In the genomic region with DNA sequence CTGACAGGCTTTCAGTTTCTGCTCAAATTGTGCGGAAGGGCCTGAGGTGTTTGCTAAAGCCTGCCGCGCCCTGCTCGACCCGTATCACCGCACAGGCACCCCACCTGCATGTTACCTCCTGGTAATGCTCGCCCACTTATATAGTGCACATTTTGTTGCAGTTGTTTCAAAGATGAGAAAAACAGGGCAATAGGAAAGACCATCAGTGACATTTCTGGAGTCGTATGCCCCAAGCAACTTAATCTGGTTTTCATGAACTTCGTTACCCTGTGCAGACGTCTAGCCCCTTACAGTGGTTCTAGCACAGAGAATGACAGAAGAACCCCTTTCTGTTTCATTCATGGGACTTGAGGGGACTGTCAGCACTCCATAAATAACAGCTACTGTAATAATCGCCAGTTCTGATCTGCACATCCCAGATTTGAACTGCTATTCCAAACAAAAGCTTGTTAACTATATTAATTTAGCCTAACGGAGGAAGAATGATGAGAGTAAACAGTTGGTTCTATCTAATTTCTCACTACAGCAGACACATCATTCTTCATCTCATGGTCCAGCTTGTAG, we compare ENCODE assay signal across 8 cellular contexts. TPM values are rescaled to one million over a fixed set of nuclear protein-coding genes. Genes with fewer than 3 reads are reported as not detected.
DNase-seq lines count a peak whose midpoint lies in the region; ATAC-seq and TF ChIP-seq lines count a peak whose summit lies in the region.

No MANE protein-coding gene starts in this region.

- peaks cover 7 to 23% of the 10 kb centered on the region in 2 donors for H3K36me3 Mint-ChIP-seq in CD4-positive, alpha-beta memory T cell

- H3K9me3 Mint-ChIP-seq in CD4-positive, alpha-beta memory T cell: no peaks in the 10 kb centered on the region

- H3K79me2 ChIP-seq in mammary epithelial cell (ENCODE audit: insufficient read depth, low read length): peaks cover 30% of the 10 kb centered on the region

- ATAC-seq in GM21360 (IDR thresholded peaks at IDR 0.05; ENCODE audit: unreplicated experiment) (peak; percentile 17), HG03565 (IDR thresholded peaks at IDR 0.05; ENCODE audit: unreplicated experiment) (peak; percentile 13)

- no peak for TF ChIP-seq POLR2A in erythroblast (IDR thresholded peaks at IDR 0.05; ENCODE audit: low read length)

- CTCF ChIA-PET in CD4-positive, alpha-beta memory T cell (lab: Charles Lee; ENCODE audit: partially characterized antibody): interaction anchor here (0.7 to 1.7 kb wide), 6 partner anchors 9 to 586 kb away, joined by 3 to 15 read pairs (median 3); a partner anchor contains a TSS
- CTCF ChIA-PET in mammary epithelial cell (lab: Charles Lee; ENCODE audit: low non-redundant PET): no interaction called here

- 35% methylated on average over 11 of the region's 12 CpGs for WGBS in mammary epithelial cell (ENCODE audit: low coverage, missing lambda C conversion rate)

- H3K4me3 ChIP-seq in CD4-positive, alpha-beta memory T cell (ENCODE audit: low read length in 2 of 2): peak overlapping the region; percentile 55 to 81
- H3K4me3 ChIP-seq in mammary epithelial cell (replicated peaks in 1 of 3; ENCODE audit: insufficient read depth in 1 of 3, low read depth in 2 of 3, low read length in 3 of 3): peak overlapping the region; percentile 69 to 75 (median 72)
- H3K4me3 ChIP-seq in mucosa of stomach (ENCODE audit: low read length): peak overlapping the region; percentile 63

- H3K27me3 Mint-ChIP-seq in CD4-positive, alpha-beta memory T cell: no peaks in the 10 kb centered on the region

- BruUV-seq in mammary epithelial cell (replicated peaks; lab: Mats Ljungman, UMichigan): no TSS peak

- peak overlapping the region; percentile 98 for H2AFZ ChIP-seq in mammary epithelial cell (ENCODE audit: low read depth, low read length)

- H3K9ac ChIP-seq in mammary epithelial cell (ENCODE audit: insufficient read depth, low read length) (peak overlapping the region; percentile 59), mucosa of stomach (ENCODE audit: low read length) (peak overlapping the region; percentile 98)

- H3K9me3 ChIP-seq in CD4-positive, alpha-beta memory T cell (ENCODE audit: control insufficient read depth in 1 of 2, low read length in 2 of 2): no peaks in the 10 kb centered on the region
- H3K9me3 ChIP-seq in mammary epithelial cell (replicated peaks; ENCODE audit: insufficient read depth, low read length): no peaks in the 10 kb centered on the region
- no peaks in the 10 kb centered on the region for H3K9me3 ChIP-seq in mucosa of stomach (ENCODE audit: control insufficient read depth, low read length)

- peak in 1 of 5 donors; percentile 9 for DNase-seq in CD4-positive, alpha-beta memory T cell
- peak; percentile 9 for DNase-seq in mammary epithelial cell
- no peak for DNase-seq in NCI-H2171 (lab: John Stamatoyannopoulos, UW)
- DNase-seq in stimulated activated CD4-positive, alpha-beta T cell treated with anti-CD3 and anti-CD28 coated beads, Interleukin-2, amount 100 ng/mL, for 24 hours: no peak
- DNase-seq in erythroblast (lab: John Stamatoyannopoulos, UW): no peak

- H4K20me1 ChIP-seq in mammary epithelial cell (ENCODE audit: insufficient read depth, low read length): no peaks in the 10 kb centered on the region

- H3K4me1 ChIP-seq in CD4-positive, alpha-beta memory T cell (ENCODE audit: insufficient read depth, low read length): peaks cover 30% of the 10 kb centered on the region
- peaks cover 14% of the 10 kb centered on the region for H3K4me1 ChIP-seq in mammary epithelial cell (ENCODE audit: insufficient read depth, low read length)
- peaks cover 27% of the 10 kb centered on the region for H3K4me1 ChIP-seq in mucosa of stomach (ENCODE audit: control insufficient read depth, insufficient read depth, low read length)

- H3K4me2 ChIP-seq in mammary epithelial cell (ENCODE audit: insufficient read depth, low read depth, low read length): peak overlapping the region; percentile 99

- intact Hi-C loops in CD4-positive, alpha-beta memory T cell (cut with micrococcal nuclease): loop anchor here (1.0 to 10.0 kb wide), 6 partner anchors 20 to 737 kb away; a partner anchor contains a TSS
- intact Hi-C loops in mammary epithelial cell (cut with micrococcal nuclease): loop anchor here (5.0 kb wide), 1 partner anchor 441 kb away; no protein-coding TSS in a partner anchor

- POLR2A ChIA-PET in CD4-positive, alpha-beta memory T cell (lab: Charles Lee; ENCODE audit: partially characterized antibody): interaction anchor here (0.9 to 2.1 kb wide), 6 partner anchors 9 to 588 kb away, joined by 3 to 12 read pairs (median 6); a partner anchor contains a TSS

- H3K27me3 ChIP-seq in CD4-positive, alpha-beta memory T cell (ENCODE audit: insufficient read depth, low read length): no peaks in the 10 kb centered on the region
- H3K27me3 ChIP-seq in mammary epithelial cell (ENCODE audit: insufficient read depth, low read length) (no peaks in the 10 kb centered on the region), mucosa of stomach (ENCODE audit: control insufficient read depth, insufficient read depth, low read length) (no peaks in the 10 kb centered on the region)

- dilution Hi-C loops in mammary epithelial cell (cut with HindIII; ENCODE audit: low sequenced_read_pairs): no loop called here

- H3K36me3 ChIP-seq in CD4-positive, alpha-beta memory T cell (ENCODE audit: insufficient read depth, low read length): peaks cover 7% of the 10 kb centered on the region
- H3K36me3 ChIP-seq in mammary epithelial cell (ENCODE audit: insufficient read depth, low read length): peaks cover 6% of the 10 kb centered on the region
- H3K36me3 ChIP-seq in mucosa of stomach (ENCODE audit: control insufficient read depth, insufficient read depth, low read length): peaks cover 5% of the 10 kb centered on the region

- H3K27ac ChIP-seq in CD4-positive, alpha-beta memory T cell (ENCODE audit: low read depth, low read length): peak overlapping the region; percentile 94
- peak overlapping the region; percentile 43 for H3K27ac ChIP-seq in mammary epithelial cell (ENCODE audit: insufficient read depth, low read depth, low read length)

- H3K4me3 Mint-ChIP-seq in CD4-positive, alpha-beta memory T cell: peak overlapping the region; percentile 80 to 95 (median 90)

- peak overlapping the region; percentile 84 to 98 (median 95) for H3K27ac Mint-ChIP-seq in CD4-positive, alpha-beta memory T cell

- TF ChIP-seq CTCF in mammary epithelial cell (conservative IDR thresholded peaks at IDR 0.05 in 1 of 2, IDR thresholded peaks at IDR 0.05 in 1 of 2; ENCODE audit: extremely low read depth in 1 of 2, insufficient read depth in 1 of 2, low read depth in 1 of 2, low read length in 2 of 2): no peak

- in situ Hi-C loops in mammary epithelial cell (cut with MboI; ENCODE audit: low sequenced_read_pairs in 2 of 2): no loop called here

- H3K4me1 Mint-ChIP-seq in CD4-positive, alpha-beta memory T cell: peaks cover 22 to 57% (median 34%) of the 10 kb centered on the region in 4 donors

RNA-seq across cellular contexts. Expression of a gene that starts 0.9 kb away (rescaled TPM):
- total RNA-seq in CD4-positive, alpha-beta memory T cell: 10 to 100 TPM; 66.6 to 67.7 TPM
- 100 to 1,000 TPM in 1 of 2 donors, 10 to 100 TPM in 1; 86.6 to 119 TPM for polyA plus RNA-seq in CD4-positive, alpha-beta memory T cell
- total RNA-seq in mammary epithelial cell: 100 to 1,000 TPM in 1 of 2 donors, 10 to 100 TPM in 1; 71.3 to 121 TPM
- 105 TPM for polyA plus RNA-seq in mammary epithelial cell
- polyA minus RNA-seq in mammary epithelial cell: 163 TPM
